ENCODE assay signal across 1 cellular context in the genomic region with DNA sequence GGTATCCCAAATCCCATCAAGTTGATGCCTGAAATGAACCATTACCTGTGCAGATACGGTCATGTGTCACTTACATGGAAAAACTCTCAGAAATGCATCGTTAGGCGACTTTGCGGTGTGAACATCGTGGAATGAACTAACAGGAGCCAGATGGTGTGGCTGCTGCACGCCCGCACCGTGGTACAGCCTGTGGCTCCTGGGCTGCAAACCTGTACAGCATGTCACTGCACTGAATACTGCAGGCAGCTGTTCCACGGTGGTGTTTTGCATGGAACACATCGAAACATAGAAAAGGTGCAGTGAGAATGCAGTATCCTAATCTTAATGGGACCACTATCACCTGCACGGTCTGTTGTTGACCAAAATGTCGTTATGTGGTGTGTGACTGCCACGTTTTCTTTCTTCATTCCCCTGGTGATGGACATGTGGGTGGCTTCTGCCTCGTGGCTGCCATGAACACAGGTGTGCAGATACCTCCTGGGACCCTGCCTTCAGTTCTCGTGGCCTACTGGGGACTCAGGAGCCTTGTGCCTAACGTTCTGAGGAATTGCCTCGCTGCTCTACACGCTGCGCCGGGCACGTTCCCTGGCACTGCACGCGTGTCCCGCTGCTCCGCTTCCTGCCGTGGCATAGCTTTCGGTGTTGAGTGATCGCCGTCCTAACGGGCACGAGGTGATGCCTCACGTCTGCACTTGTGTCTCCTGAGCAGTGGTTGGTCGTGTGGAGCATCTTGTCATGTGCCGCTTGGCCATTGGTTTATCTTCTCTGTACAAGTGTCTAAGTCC.
TF ChIP-seq lines count a peak whose summit lies in the region.

No MANE protein-coding gene starts in this region.

TF ChIP-seq in GM12878, 131 proteins besides CTCF, POLR2A, EP300 and RAD21:
- no peak for TF ChIP-seq YBX1 (IDR thresholded peaks at IDR 0.05)
- no peak for TF ChIP-seq MEF2A (IDR thresholded peaks at IDR 0.05; ENCODE audit: insufficient read depth, low read depth, low read length)
- TF ChIP-seq, protein P1, sequence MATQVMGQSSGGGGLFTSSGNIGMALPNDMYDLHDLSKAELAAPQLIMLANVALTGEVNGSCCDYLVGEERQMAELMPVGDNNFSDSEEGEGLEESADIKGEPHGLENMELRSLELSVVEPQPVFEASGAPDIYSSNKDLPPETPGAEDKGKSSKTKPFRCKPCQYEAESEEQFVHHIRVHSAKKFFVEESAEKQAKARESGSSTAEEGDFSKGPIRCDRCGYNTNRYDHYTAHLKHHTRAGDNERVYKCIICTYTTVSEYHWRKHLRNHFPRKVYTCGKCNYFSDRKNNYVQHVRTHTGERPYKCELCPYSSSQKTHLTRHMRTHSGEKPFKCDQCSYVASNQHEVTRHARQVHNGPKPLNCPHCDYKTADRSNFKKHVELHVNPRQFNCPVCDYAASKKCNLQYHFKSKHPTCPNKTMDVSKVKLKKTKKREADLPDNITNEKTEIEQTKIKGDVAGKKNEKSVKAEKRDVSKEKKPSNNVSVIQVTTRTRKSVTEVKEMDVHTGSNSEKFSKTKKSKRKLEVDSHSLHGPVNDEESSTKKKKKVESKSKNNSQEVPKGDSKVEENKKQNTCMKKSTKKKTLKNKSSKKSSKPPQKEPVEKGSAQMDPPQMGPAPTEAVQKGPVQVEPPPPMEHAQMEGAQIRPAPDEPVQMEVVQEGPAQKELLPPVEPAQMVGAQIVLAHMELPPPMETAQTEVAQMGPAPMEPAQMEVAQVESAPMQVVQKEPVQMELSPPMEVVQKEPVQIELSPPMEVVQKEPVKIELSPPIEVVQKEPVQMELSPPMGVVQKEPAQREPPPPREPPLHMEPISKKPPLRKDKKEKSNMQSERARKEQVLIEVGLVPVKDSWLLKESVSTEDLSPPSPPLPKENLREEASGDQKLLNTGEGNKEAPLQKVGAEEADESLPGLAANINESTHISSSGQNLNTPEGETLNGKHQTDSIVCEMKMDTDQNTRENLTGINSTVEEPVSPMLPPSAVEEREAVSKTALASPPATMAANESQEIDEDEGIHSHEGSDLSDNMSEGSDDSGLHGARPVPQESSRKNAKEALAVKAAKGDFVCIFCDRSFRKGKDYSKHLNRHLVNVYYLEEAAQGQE (IDR thresholded peaks at IDR 0.05; ENCODE audit: low read depth, low read length): no peak
- no peak for TF ChIP-seq POLR2AphosphoS2 (IDR thresholded peaks at IDR 0.05; ENCODE audit: low read depth, low read length)
- TF ChIP-seq, protein P2, sequence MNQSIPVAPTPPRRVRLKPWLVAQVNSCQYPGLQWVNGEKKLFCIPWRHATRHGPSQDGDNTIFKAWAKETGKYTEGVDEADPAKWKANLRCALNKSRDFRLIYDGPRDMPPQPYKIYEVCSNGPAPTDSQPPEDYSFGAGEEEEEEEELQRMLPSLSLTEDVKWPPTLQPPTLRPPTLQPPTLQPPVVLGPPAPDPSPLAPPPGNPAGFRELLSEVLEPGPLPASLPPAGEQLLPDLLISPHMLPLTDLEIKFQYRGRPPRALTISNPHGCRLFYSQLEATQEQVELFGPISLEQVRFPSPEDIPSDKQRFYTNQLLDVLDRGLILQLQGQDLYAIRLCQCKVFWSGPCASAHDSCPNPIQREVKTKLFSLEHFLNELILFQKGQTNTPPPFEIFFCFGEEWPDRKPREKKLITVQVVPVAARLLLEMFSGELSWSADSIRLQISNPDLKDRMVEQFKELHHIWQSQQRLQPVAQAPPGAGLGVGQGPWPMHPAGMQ (IDR thresholded peaks at IDR 0.05; ENCODE audit: borderline replicate concordance): no peak
- TF ChIP-seq CHD4 (IDR thresholded peaks at IDR 0.05): no peak
- no peak for TF ChIP-seq SMAD5 (IDR thresholded peaks at IDR 0.05; ENCODE audit: low read depth)
- TF ChIP-seq SREBF2 (IDR thresholded peaks at IDR 0.05; ENCODE audit: low read length): no peak
- TF ChIP-seq, protein P3, sequence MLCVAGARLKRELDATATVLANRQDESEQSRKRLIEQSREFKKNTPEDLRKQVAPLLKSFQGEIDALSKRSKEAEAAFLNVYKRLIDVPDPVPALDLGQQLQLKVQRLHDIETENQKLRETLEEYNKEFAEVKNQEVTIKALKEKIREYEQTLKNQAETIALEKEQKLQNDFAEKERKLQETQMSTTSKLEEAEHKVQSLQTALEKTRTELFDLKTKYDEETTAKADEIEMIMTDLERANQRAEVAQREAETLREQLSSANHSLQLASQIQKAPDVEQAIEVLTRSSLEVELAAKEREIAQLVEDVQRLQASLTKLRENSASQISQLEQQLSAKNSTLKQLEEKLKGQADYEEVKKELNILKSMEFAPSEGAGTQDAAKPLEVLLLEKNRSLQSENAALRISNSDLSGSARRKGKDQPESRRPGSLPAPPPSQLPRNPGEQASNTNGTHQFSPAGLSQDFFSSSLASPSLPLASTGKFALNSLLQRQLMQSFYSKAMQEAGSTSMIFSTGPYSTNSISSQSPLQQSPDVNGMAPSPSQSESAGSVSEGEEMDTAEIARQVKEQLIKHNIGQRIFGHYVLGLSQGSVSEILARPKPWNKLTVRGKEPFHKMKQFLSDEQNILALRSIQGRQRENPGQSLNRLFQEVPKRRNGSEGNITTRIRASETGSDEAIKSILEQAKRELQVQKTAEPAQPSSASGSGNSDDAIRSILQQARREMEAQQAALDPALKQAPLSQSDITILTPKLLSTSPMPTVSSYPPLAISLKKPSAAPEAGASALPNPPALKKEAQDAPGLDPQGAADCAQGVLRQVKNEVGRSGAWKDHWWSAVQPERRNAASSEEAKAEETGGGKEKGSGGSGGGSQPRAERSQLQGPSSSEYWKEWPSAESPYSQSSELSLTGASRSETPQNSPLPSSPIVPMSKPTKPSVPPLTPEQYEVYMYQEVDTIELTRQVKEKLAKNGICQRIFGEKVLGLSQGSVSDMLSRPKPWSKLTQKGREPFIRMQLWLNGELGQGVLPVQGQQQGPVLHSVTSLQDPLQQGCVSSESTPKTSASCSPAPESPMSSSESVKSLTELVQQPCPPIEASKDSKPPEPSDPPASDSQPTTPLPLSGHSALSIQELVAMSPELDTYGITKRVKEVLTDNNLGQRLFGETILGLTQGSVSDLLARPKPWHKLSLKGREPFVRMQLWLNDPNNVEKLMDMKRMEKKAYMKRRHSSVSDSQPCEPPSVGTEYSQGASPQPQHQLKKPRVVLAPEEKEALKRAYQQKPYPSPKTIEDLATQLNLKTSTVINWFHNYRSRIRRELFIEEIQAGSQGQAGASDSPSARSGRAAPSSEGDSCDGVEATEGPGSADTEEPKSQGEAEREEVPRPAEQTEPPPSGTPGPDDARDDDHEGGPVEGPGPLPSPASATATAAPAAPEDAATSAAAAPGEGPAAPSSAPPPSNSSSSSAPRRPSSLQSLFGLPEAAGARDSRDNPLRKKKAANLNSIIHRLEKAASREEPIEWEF (IDR thresholded peaks at IDR 0.05; ENCODE audit: insufficient replicate concordance, low read depth, low read length): no peak
- TF ChIP-seq NR2F1 (conservative IDR thresholded peaks at IDR 0.05): no peak
- no peak for TF ChIP-seq NFIC (IDR thresholded peaks at IDR 0.05; ENCODE audit: low read depth, low read length)
- TF ChIP-seq KDM1A (IDR thresholded peaks at IDR 0.05; ENCODE audit: borderline replicate concordance): no peak
- TF ChIP-seq, protein P4, sequence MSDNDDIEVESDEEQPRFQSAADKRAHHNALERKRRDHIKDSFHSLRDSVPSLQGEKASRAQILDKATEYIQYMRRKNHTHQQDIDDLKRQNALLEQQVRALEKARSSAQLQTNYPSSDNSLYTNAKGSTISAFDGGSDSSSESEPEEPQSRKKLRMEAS (IDR thresholded peaks at IDR 0.05; ENCODE audit: low read depth, low read length): no peak
- TF ChIP-seq MTA3 (IDR thresholded peaks at IDR 0.05; ENCODE audit: borderline replicate concordance, low read length): no peak
